2 cellular contexts compared by ENCODE assay signal in the genomic region with DNA sequence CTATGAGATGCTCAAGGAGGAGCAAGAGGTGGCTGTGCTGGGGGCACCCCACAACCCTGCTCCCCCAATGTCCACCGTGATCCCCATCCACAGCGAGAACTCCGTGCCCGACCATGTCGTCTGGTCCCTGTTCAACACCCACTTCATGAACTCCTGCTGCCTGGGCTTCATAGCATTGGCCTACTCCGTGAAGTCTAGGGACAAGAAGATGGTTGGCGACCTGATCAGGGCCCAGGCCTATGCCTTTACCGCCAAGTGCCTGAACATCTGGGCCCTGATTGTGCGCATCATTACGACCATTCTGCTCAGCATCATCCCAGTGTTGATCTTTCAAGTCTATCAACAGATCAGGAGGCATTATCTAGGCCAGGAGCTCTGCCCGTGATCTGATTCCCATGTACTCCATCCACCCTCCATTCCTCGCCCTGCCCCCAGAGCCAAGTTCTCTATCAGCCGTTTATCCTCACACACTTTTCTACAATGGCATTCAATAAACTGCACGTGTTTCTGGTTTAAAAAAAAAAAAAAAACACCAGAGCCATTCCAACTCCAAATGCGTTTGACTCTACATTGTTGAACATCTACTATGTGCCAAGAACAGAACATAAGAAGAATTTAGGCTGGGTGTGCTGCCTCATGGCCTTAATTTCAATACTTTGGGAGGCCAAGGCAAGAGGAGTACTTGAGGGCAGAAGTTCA.
TF ChIP-seq lines count a peak whose summit lies in the region.

No MANE protein-coding gene starts in this region.

TF ChIP-seq in HepG2, 621 proteins besides CTCF, POLR2A, EP300 and RAD21:
- TF ChIP-seq PBX2 (CRISPR knock-in tag; IDR thresholded peaks at IDR 0.05) (no peak), ZNF687 (CRISPR knock-in tag; IDR thresholded peaks at IDR 0.05) (peak; percentile 24; the same call in 1 of the 2 replicates), ZNF792 (CRISPR knock-in tag; IDR thresholded peaks at IDR 0.05) (no peak), ZNF839 (CRISPR knock-in tag; IDR thresholded peaks at IDR 0.05; ENCODE audit: borderline replicate concordance) (0 out of 2 replicates have a peak, but pooled peaks have one; percentile 38), ZBTB38 (CRISPR knock-in tag; IDR thresholded peaks at IDR 0.05) (0 out of 2 replicates have a peak, but pooled peaks have one; percentile 21), ZNF317 (CRISPR knock-in tag; IDR thresholded peaks at IDR 0.05) (peak; percentile 87), RBM22 (optimal IDR thresholded peaks at IDR 0.05; ENCODE audit: low read length) (peak; percentile 82)
- TF ChIP-seq, protein P1, sequence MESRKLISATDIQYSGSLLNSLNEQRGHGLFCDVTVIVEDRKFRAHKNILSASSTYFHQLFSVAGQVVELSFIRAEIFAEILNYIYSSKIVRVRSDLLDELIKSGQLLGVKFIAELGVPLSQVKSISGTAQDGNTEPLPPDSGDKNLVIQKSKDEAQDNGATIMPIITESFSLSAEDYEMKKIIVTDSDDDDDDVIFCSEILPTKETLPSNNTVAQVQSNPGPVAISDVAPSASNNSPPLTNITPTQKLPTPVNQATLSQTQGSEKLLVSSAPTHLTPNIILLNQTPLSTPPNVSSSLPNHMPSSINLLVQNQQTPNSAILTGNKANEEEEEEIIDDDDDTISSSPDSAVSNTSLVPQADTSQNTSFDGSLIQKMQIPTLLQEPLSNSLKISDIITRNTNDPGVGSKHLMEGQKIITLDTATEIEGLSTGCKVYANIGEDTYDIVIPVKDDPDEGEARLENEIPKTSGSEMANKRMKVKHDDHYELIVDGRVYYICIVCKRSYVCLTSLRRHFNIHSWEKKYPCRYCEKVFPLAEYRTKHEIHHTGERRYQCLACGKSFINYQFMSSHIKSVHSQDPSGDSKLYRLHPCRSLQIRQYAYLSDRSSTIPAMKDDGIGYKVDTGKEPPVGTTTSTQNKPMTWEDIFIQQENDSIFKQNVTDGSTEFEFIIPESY (CRISPR knock-in tag; IDR thresholded peaks at IDR 0.05), result peak; percentile 51; the same call in 1 of the 2 replicates

TF ChIP-seq in WTC11, 78 proteins besides CTCF, POLR2A, EP300 and RAD21:
- TF ChIP-seq, protein P2, sequence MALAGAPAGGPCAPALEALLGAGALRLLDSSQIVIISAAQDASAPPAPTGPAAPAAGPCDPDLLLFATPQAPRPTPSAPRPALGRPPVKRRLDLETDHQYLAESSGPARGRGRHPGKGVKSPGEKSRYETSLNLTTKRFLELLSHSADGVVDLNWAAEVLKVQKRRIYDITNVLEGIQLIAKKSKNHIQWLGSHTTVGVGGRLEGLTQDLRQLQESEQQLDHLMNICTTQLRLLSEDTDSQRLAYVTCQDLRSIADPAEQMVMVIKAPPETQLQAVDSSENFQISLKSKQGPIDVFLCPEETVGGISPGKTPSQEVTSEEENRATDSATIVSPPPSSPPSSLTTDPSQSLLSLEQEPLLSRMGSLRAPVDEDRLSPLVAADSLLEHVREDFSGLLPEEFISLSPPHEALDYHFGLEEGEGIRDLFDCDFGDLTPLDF (CRISPR knock-in tag; IDR thresholded peaks at IDR 0.05), result no peak
- TF ChIP-seq ZNF317 (CRISPR knock-in tag; IDR thresholded peaks at IDR 0.05; ENCODE audit: borderline replicate concordance, low read depth), result peak; percentile 51; the same call in 1 of the 2 replicates
- TF ChIP-seq FOXP1 (CRISPR knock-in tag; IDR thresholded peaks at IDR 0.05; ENCODE audit: borderline replicate concordance), result no peak
- TF ChIP-seq, protein P3, sequence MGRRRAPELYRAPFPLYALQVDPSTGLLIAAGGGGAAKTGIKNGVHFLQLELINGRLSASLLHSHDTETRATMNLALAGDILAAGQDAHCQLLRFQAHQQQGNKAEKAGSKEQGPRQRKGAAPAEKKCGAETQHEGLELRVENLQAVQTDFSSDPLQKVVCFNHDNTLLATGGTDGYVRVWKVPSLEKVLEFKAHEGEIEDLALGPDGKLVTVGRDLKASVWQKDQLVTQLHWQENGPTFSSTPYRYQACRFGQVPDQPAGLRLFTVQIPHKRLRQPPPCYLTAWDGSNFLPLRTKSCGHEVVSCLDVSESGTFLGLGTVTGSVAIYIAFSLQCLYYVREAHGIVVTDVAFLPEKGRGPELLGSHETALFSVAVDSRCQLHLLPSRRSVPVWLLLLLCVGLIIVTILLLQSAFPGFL (CRISPR knock-in tag; IDR thresholded peaks at IDR 0.05; ENCODE audit: borderline replicate concordance), result no peak
- no peak for TF ChIP-seq NR2C2 (CRISPR knock-in tag; IDR thresholded peaks at IDR 0.05)
- TF ChIP-seq EMX1 (CRISPR knock-in tag; IDR thresholded peaks at IDR 0.05), result no peak
- no peak for TF ChIP-seq ZNF423 (CRISPR knock-in tag; IDR thresholded peaks at IDR 0.05)
